ENCODE assay signal across 8 cellular contexts in genomic region chr6:44221291-44221960, GRCh38. TPM values are rescaled to one million over a fixed set of nuclear protein-coding genes. Genes with fewer than 3 reads are reported as not detected.
A peak's percentile ranks its signal among the peaks of the same experiment; 100 is the strongest.
DNase-seq lines count a peak whose midpoint lies in the region; ATAC-seq and TF ChIP-seq lines count a peak whose summit lies in the region.

No MANE protein-coding gene starts in this region.

- 26 to 50% methylated on average over 2 to 4 of the region's 4 CpGs for WGBS in testis, 2 donors

- H3K27me3 ChIP-seq in RWPE2 (ENCODE audit: insufficient read depth, poor library complexity, severe bottlenecking) (no peaks in the 10 kb centered on the region), testis (no peaks in the 10 kb centered on the region)

- in situ Hi-C loops in KBM-7 (cut with MboI; ENCODE audit: low pct_unique_long_range_greater_than_20kb, low sequenced_read_pairs): no loop called here

- H3K36me3 ChIP-seq in RWPE2 (ENCODE audit: low read depth) (no peaks in the 10 kb centered on the region), testis (ENCODE audit: low read depth, missing control alignments) (no peaks in the 10 kb centered on the region)

- peak; percentile 83 for DNase-seq in KBM-7
- DNase-seq in RWPE2 (ENCODE audit: low spot score): peak; percentile 86
- peak; percentile 66 for DNase-seq in activated effector memory CD4-positive, alpha-beta T cell treated with Interleukin-2 at 50 U/mL for 16 hours
- DNase-seq in fibroblast of villous mesenchyme (ENCODE audit: low read depth): peak; percentile 90
- DNase-seq in occipital lobe (lab: John Stamatoyannopoulos, UW): peak; percentile 59
- peak; percentile 81 for DNase-seq in testis

- H3K4me1 ChIP-seq in RWPE2 (ENCODE audit: insufficient read depth, poor library complexity, severe bottlenecking) (peaks cover 13% of the 10 kb centered on the region), testis (peaks cover 74% of the 10 kb centered on the region)

- peak overlapping the region; percentile 20 for H3K27ac ChIP-seq in C4-2B
- H3K27ac ChIP-seq in RWPE2 (ENCODE audit: poor library complexity, severe bottlenecking): peak overlapping the region; percentile 56
- peak overlapping the region; percentile 49 to 82 for H3K27ac ChIP-seq in testis

- ATAC-seq in GM19397 (IDR thresholded peaks at IDR 0.05; ENCODE audit: unreplicated experiment) (peak; percentile 29), RWPE2 (ENCODE audit: low read depth) (peak; percentile 75)

- intact Hi-C loops in testis (cut with DNase I; ENCODE audit: low total_unique reads): no loop called here

- H3K9me3 ChIP-seq in RWPE2 (ENCODE audit: severe bottlenecking) (no peaks in the 10 kb centered on the region), testis (no peaks in the 10 kb centered on the region)

- TF ChIP-seq POLR2A in testis (IDR thresholded peaks at IDR 0.05): no peak

- TF ChIP-seq CTCF in C4-2B (conservative IDR thresholded peaks at IDR 0.05) (no peak; the same call in 1 of the 2 replicates), RWPE2 (IDR thresholded peaks at IDR 0.05; ENCODE audit: poor library complexity, severe bottlenecking) (peak; percentile 87), fibroblast of villous mesenchyme (IDR thresholded peaks at IDR 0.05; ENCODE audit: insufficient read depth, low read depth, low read length) (peak; percentile 84), testis (IDR thresholded peaks at IDR 0.05) (peak; percentile 55 to 65 (median 58))

- H3K4me3 ChIP-seq in RWPE2 (ENCODE audit: severe bottlenecking) (no peak overlapping the region), fibroblast of villous mesenchyme (ENCODE audit: low read depth, low read length) (no peak overlapping the region), testis (no peak overlapping the region)

RNA-seq across cellular contexts. Expression of gene SLC29A1, which starts 2.0 kb away (rescaled TPM):
- total RNA-seq in fibroblast of villous mesenchyme: 7.1 and 9.5 TPM in 2 replicates
- total RNA-seq in occipital lobe: 5.5 TPM
- total RNA-seq in testis: 10 to 100 TPM; 51.3 to 70.0 TPM
- 41.2 TPM for polyA plus RNA-seq in testis (ENCODE audit: insufficient read depth, low read depth, low replicate concordance)

RNA-seq across cellular contexts. Expression of gene MYMX, which starts 4.7 kb away (rescaled TPM):
- total RNA-seq in fibroblast of villous mesenchyme (not detected in 2 replicates), occipital lobe (not detected), testis (under 1 TPM in 1 of 2 donors, not detected in 1; 0.87 TPM)
- polyA plus RNA-seq in testis (ENCODE audit: insufficient read depth, low read depth, low replicate concordance): 0.73 TPM

RNA-seq across cellular contexts. Expression of gene HSP90AB1, which starts 25.5 kb away (rescaled TPM):
- total RNA-seq in fibroblast of villous mesenchyme: 573 and 928 TPM in 2 replicates
- 440 TPM for total RNA-seq in occipital lobe
- 100 to 1,000 TPM; 480 to 610 TPM for total RNA-seq in testis
- polyA plus RNA-seq in testis (ENCODE audit: insufficient read depth, low read depth, low replicate concordance): 602 TPM

RNA-seq across cellular contexts. Expression of gene SLC35B2, which starts 35.9 kb away (rescaled TPM):
- total RNA-seq in fibroblast of villous mesenchyme: 84.7 and 92.8 TPM in 2 replicates
- total RNA-seq in occipital lobe: 33.1 TPM
- 10 to 100 TPM; 42.4 to 49.8 TPM for total RNA-seq in testis
- polyA plus RNA-seq in testis (ENCODE audit: insufficient read depth, low read depth, low replicate concordance): 32.1 TPM

RNA-seq across cellular contexts. Expression of gene NFKBIE, which starts 43.9 kb away (rescaled TPM):
- total RNA-seq in fibroblast of villous mesenchyme (12.2 and 17.7 TPM in 2 replicates), occipital lobe (7.8 TPM), testis (10 to 100 TPM; 18.3 to 29.2 TPM)
- polyA plus RNA-seq in testis (ENCODE audit: insufficient read depth, low read depth, low replicate concordance): 13.1 TPM
